ENCODE assay signal across 7 cellular contexts in genomic region chr3:196942226-196942914, GRCh38.
DNase-seq lines count a peak whose midpoint lies in the region; ATAC-seq and TF ChIP-seq lines count a peak whose summit lies in the region.

TSS of gene NCBP2 (minus strand) at chr3:196942528. CDS start at chr3:196942503, 25 bp downstream.

- H3K4me3 ChIP-seq in retinal pigment epithelial cell (ENCODE audit: low read length), result peak within 1 kb of the TSS; percentile 80

- DNase-seq in NCI-H2029 treated with DMSO at 0.1 percent for 48 hours (lab: John Stamatoyannopoulos, UW) (peak; percentile 85), T-helper 9 cell (peak; percentile 100), astrocyte of the hippocampus (ENCODE audit: low read depth, low spot score) (peak; percentile 99), hippocampal formation (lab: John Stamatoyannopoulos, UW) (peak; percentile 93 to 95), retinal pigment epithelial cell (ENCODE audit: low read depth) (peak; percentile 92)

- TF ChIP-seq CTCF in retinal pigment epithelial cell (conservative IDR thresholded peaks at IDR 0.05; ENCODE audit: low read depth, low read length), result peak; percentile 64

- ATAC-seq in GM18508 (IDR thresholded peaks at IDR 0.05; ENCODE audit: insufficient read depth, unreplicated experiment) (peak; percentile 74), HG03025 (IDR thresholded peaks at IDR 0.05; ENCODE audit: low FRiP score, unreplicated experiment) (peak; percentile 80)

Comparison
In these comparisons a context has a peak if more than half of its experiments do, and no peak if none do; other contexts are left out.
1. Peak in every context shown above with its lines: DNase-seq, ATAC-seq and H3K4me3 ChIP-seq.